7 cellular contexts compared by ENCODE assay signal in genomic region chr12:31238333-31238732, GRCh38.
DNase-seq lines count a peak whose midpoint lies in the region; ATAC-seq and TF ChIP-seq lines count a peak whose summit lies in the region.
"Not testable (repeated sequence)": the region's sequence is repeated elsewhere in the genome, so short reads cannot be mapped to it uniquely, and the experiment has no call there.

No MANE protein-coding gene starts in this region.

- CTCF ChIA-PET in PC-3 (lab: Charles Lee), result not testable (repeated sequence)

- H4K20me1 ChIP-seq in PC-3 (ENCODE audit: low read length); neural progenitor cell (ENCODE audit: low read depth): not testable (repeated sequence)

- intact Hi-C loops in PC-3 (cut with micrococcal nuclease), result loop anchor here (2.0 kb wide), 2 partner anchors 122 to 392 kb away; no protein-coding TSS in a partner anchor

- not testable (repeated sequence) for TF ChIP-seq CTCF in PC-3 (conservative IDR thresholded peaks at IDR 0.05; ENCODE audit: low read depth, low read length); neural progenitor cell (IDR thresholded peaks at IDR 0.05)

- H3K9me3 Mint-ChIP-seq in neural progenitor cell, result not testable (repeated sequence)

- H2AFZ ChIP-seq in PC-3 (ENCODE audit: low read length), result peak overlapping the region; percentile 60
- peak overlapping the region; percentile 82 for H2AFZ ChIP-seq in neural progenitor cell (replicated peaks)

- not testable (repeated sequence) for H3K27ac Mint-ChIP-seq in neural progenitor cell

- not testable (repeated sequence) for H3K9me2 ChIP-seq in PC-3 (replicated peaks; ENCODE audit: low read length)

- not testable (repeated sequence) for H3F3A ChIP-seq in PC-3 (ENCODE audit: low read length, unreplicated experiment); neural progenitor cell (ENCODE audit: low read depth)

- not testable (repeated sequence) for H3K36me3 ChIP-seq in PC-3 (ENCODE audit: low read depth, low read length); neural progenitor cell

- DNase-seq in PC-3; neural progenitor cell (ENCODE audit: low spot score): not testable (repeated sequence)
- DNase-seq in ecto neural progenitor cell (ENCODE audit: low spot score), result peak; percentile 38

- not testable (repeated sequence) for H3K9ac ChIP-seq in PC-3 (ENCODE audit: low read length); neural progenitor cell

- peak overlapping the region; percentile 70 for H3K4me2 ChIP-seq in PC-3 (ENCODE audit: low read length)
- H3K4me2 ChIP-seq in neural progenitor cell, result peak overlapping the region; percentile 47

- BruUV-seq in PC-3 (replicated peaks; lab: Mats Ljungman, UMichigan), result not testable (repeated sequence)

- H3K4me1 ChIP-seq in PC-3 (ENCODE audit: insufficient read depth, low read length), result not testable (repeated sequence)
- peaks cover 14% of the 10 kb centered on the region for H3K4me1 ChIP-seq in neural progenitor cell

- not testable (repeated sequence) for H3K9me3 ChIP-seq in PC-3 (ENCODE audit: low read length); neural progenitor cell (ENCODE audit: low read depth)

- peak; percentile 31 for ATAC-seq in GM18502 (IDR thresholded peaks at IDR 0.05; ENCODE audit: poor library complexity, unreplicated experiment)
- ATAC-seq in GM19452 (IDR thresholded peaks at IDR 0.05; ENCODE audit: unreplicated experiment), result peak; percentile 23
- ATAC-seq in HG02610 (IDR thresholded peaks at IDR 0.05; ENCODE audit: unreplicated experiment), result peak; percentile 10
- peak; percentile 22 for ATAC-seq in HG03097 (IDR thresholded peaks at IDR 0.05; ENCODE audit: low FRiP score, unreplicated experiment)
- ATAC-seq in PC-3, result not testable (repeated sequence)

- not testable (repeated sequence) for H3K36me3 Mint-ChIP-seq in neural progenitor cell

- H3K79me2 ChIP-seq in PC-3 (ENCODE audit: low read length); neural progenitor cell (ENCODE audit: low read depth): not testable (repeated sequence)

- peaks cover 29% of the 10 kb centered on the region for H3K27me3 ChIP-seq in PC-3 (ENCODE audit: low read length)
- not testable (repeated sequence) for H3K27me3 ChIP-seq in neural progenitor cell

- H3K27ac ChIP-seq in PC-3 (ENCODE audit: low read length); neural progenitor cell: not testable (repeated sequence)

- H3K4me3 ChIP-seq in PC-3 (ENCODE audit: low read length), result peak overlapping the region; percentile 41; the same call in 1 of the 2 replicates
- not testable (repeated sequence) for H3K4me3 ChIP-seq in neural progenitor cell

- H3K4me3 Mint-ChIP-seq in neural progenitor cell, result not testable (repeated sequence)

- H3K27me3 Mint-ChIP-seq in neural progenitor cell (ENCODE audit: insufficient read depth, low read depth), result not testable (repeated sequence)

- POLR2A ChIA-PET in PC-3 (lab: Charles Lee; ENCODE audit: unreplicated experiment), result not testable (repeated sequence)

- peaks cover 12% of the 10 kb centered on the region for H3K4me1 Mint-ChIP-seq in neural progenitor cell
